ENCODE assay signal across 18 cellular contexts in genomic region chr6:149055195-149055899, GRCh38.
A peak's percentile ranks its signal among the peaks of the same experiment; 100 is the strongest.
DNase-seq lines count a peak whose midpoint lies in the region; ATAC-seq and TF ChIP-seq lines count a peak whose summit lies in the region.
"Had no signal": no experiment of that assay in that cellular context is flagged by ENCODE, and none has a peak within 500 bp of the region (broad histone marks: within the 10 kb centered on the region; RNA-seq: fewer than 3 reads in every experiment).

No MANE protein-coding gene starts in this region.

- H3K9me3 Mint-ChIP-seq in activated CD4-positive, alpha-beta T cell treated with anti-CD3 and anti-CD28 coated beads for 36 hours (ENCODE audit: low read depth): no peaks in the 10 kb centered on the region
- H3K9me3 Mint-ChIP-seq: activated naive CD4-positive, alpha-beta T cell treated with anti-CD3 and anti-CD28 coated beads, Interleukin-2, amount 50 U/mL, for 24 hours; endodermal cell had no signal

- H3K27me3 Mint-ChIP-seq in activated CD4-positive, alpha-beta T cell treated with anti-CD3 and anti-CD28 coated beads for 36 hours: no peaks in the 10 kb centered on the region
- H3K27me3 Mint-ChIP-seq: activated naive CD4-positive, alpha-beta T cell treated with anti-CD3 and anti-CD28 coated beads, Interleukin-2, amount 50 U/mL, for 24 hours had no signal

- H3K36me3 Mint-ChIP-seq in activated CD4-positive, alpha-beta T cell treated with anti-CD3 and anti-CD28 coated beads for 36 hours (ENCODE audit: low read depth): peaks cover 3% of the 10 kb centered on the region

- no peak for DNase-seq in AG20443 (ENCODE audit: low spot score)
- no peak for DNase-seq in activated CD4-positive, alpha-beta T cell treated with anti-CD3 and anti-CD28 coated beads for 36 hours
- DNase-seq: endodermal cell, foreskin melanocyte, islet precursor cell, NCI-H187 treated with DMSO at 0.1 percent for 48 hours, psoas muscle, Right ventricle myocardium superior, transverse colon had no signal

- H3K36me3 ChIP-seq in BLaER1: no peaks in the 10 kb centered on the region
- H3K36me3 ChIP-seq: HAP-1, transverse colon had no signal

- H3K9ac ChIP-seq in BLaER1: no peak overlapping the region
- H3K9ac ChIP-seq: KMS-11 had no signal

- CTCF ChIA-PET in activated CD4-positive, alpha-beta T cell treated with anti-CD3 and anti-CD28 coated beads for 36 hours (lab: Charles Lee): interaction anchor here (0.8 to 3.7 kb wide), 5 partner anchors 8 to 376 kb away, joined by 3 to 16 read pairs (median 6); no protein-coding TSS in a partner anchor

- no peak for TF ChIP-seq CTCF in VCaP (conservative IDR thresholded peaks at IDR 0.05)

- ATAC-seq in GM19372 (IDR thresholded peaks at IDR 0.05; ENCODE audit: low read depth, unreplicated experiment) (peak; percentile 41), HG03558 (IDR thresholded peaks at IDR 0.05; ENCODE audit: extremely low read depth, unreplicated experiment) (peak; percentile 6), GM21825 (IDR thresholded peaks at IDR 0.05; ENCODE audit: unreplicated experiment) (no peak), GM21576 (IDR thresholded peaks at IDR 0.05; ENCODE audit: unreplicated experiment) (no peak)
- no peak for ATAC-seq in activated CD4-positive, alpha-beta T cell treated with anti-CD3 and anti-CD28 coated beads for 36 hours
- ATAC-seq: psoas muscle had no signal

- no peaks in the 10 kb centered on the region for H3K27me3 ChIP-seq in BLaER1
- H3K27me3 ChIP-seq: transverse colon had no signal

- H3K9me3 ChIP-seq in BLaER1: no peaks in the 10 kb centered on the region
- H3K9me3 ChIP-seq: HAP-1, psoas muscle, transverse colon had no signal

- peaks cover 35% of the 10 kb centered on the region for H3K4me1 Mint-ChIP-seq in activated CD4-positive, alpha-beta T cell treated with anti-CD3 and anti-CD28 coated beads for 36 hours

- no peak overlapping the region for H3K27ac ChIP-seq in BLaER1
- H3K27ac ChIP-seq in VCaP: peak overlapping the region; percentile 93
- H3K27ac ChIP-seq: KMS-11, psoas muscle had no signal

- no peak overlapping the region for H3K4me3 ChIP-seq in BLaER1
- H3K4me3 ChIP-seq: HAP-1, psoas muscle, transverse colon had no signal

- intact Hi-C loops in activated CD4-positive, alpha-beta T cell treated with anti-CD3 and anti-CD28 coated beads for 36 hours (cut with DNase I, micrococcal nuclease): no loop called here

- H3K4me2 ChIP-seq in BLaER1: peak overlapping the region; percentile 57
- H3K4me2 ChIP-seq: KMS-11 had no signal

- no peaks in the 10 kb centered on the region for H4K20me1 ChIP-seq in BLaER1

- POLR2A ChIA-PET in activated CD4-positive, alpha-beta T cell treated with anti-CD3 and anti-CD28 coated beads for 36 hours (lab: Charles Lee): interaction anchor here (2.0 kb wide), 1 partner anchor 11 kb away, joined by 6 read pairs; no protein-coding TSS in a partner anchor

- peaks cover 51% of the 10 kb centered on the region for H3K4me1 ChIP-seq in BLaER1
- H3K4me1 ChIP-seq: HAP-1, psoas muscle had no signal

- no peak overlapping the region for H3K27ac Mint-ChIP-seq in activated CD4-positive, alpha-beta T cell treated with anti-CD3 and anti-CD28 coated beads for 36 hours
- H3K27ac Mint-ChIP-seq: activated naive CD4-positive, alpha-beta T cell treated with anti-CD3 and anti-CD28 coated beads, Interleukin-2, amount 50 U/mL, for 24 hours had no signal

- no peak overlapping the region for H3K4me3 Mint-ChIP-seq in activated CD4-positive, alpha-beta T cell treated with anti-CD3 and anti-CD28 coated beads for 36 hours
- H3K4me3 Mint-ChIP-seq: activated naive CD4-positive, alpha-beta T cell treated with anti-CD3 and anti-CD28 coated beads, Interleukin-2, amount 50 U/mL, for 24 hours; endodermal cell had no signal

Comparison
In these comparisons a context has a peak if more than half of its experiments do, and no peak if none do; other contexts are left out.
1. ATAC-seq: peak in GM19372 (single experiment) and HG03558 (single experiment); none in GM21825 (single experiment), GM21576 (single experiment) and activated CD4-positive, alpha-beta T cell treated with anti-CD3 and anti-CD28 coated beads for 36 hours (single experiment).